In the genomic region with DNA sequence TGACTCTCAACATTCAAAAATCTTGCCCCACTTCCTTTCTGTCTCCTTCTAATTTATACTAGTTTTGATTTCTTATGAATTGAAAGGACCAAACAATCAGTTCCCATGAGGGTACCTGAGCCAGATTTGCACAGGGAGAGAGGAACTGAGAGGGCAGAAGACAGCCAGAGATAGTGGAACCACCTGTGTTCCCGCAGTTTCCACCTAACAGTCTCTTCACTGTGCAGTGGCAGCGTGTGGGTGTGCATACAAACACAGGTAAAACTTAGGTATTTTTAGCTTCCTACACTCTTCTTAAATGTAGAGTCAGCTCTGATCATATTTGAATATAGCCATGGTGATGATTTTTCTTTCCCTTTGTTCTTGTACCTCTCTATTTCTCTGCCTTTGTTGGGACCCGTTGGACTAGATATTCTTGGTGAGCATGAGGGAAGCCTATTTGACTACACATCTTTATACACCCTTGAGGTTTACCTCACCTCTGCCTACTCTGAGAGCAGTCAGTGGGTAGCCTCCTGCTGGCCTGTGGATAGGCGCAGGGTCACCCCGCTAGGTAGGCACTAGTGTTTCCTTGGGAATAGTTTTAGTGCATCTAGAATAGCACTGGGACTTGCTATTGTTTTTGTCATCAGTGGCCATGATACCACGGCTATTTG, we compare ENCODE assay signal across 20 cellular contexts. TPM values are rescaled to one million over a fixed set of nuclear protein-coding genes. Genes with fewer than 3 reads are reported as not detected.
DNase-seq lines count a peak whose midpoint lies in the region; ATAC-seq and TF ChIP-seq lines count a peak whose summit lies in the region.
"Had no signal": no experiment of that assay in that cellular context is flagged by ENCODE, and none has a peak within 500 bp of the region (broad histone marks: within the 10 kb centered on the region; RNA-seq: fewer than 3 reads in every experiment).

No MANE protein-coding gene starts in this region.

- H3K9me3 Mint-ChIP-seq in progenitor cell of endocrine pancreas (ENCODE audit: low read depth) = no peaks in the 10 kb centered on the region
- H3K9me3 Mint-ChIP-seq in activated CD4-positive, alpha-beta T cell treated with anti-CD3 and anti-CD28 coated beads, Interleukin-2, amount 10 ng/mL, durations not matched to agents 24 days and 14 days = no peaks in the 10 kb centered on the region
- H3K9me3 Mint-ChIP-seq: endodermal cell, natural killer cell had no signal

- H3K27ac Mint-ChIP-seq in progenitor cell of endocrine pancreas = no peak overlapping the region
- no peak overlapping the region for H3K27ac Mint-ChIP-seq in activated CD4-positive, alpha-beta T cell treated with anti-CD3 and anti-CD28 coated beads, Interleukin-2, amount 10 ng/mL, durations not matched to agents 24 days and 14 days
- H3K27ac Mint-ChIP-seq: activated CD8-positive, alpha-beta memory T cell treated with anti-CD3 and anti-CD28 coated beads, Interleukin-2, amount 10 ng/mL, durations not matched to agents 7 days and 5 days; endodermal cell; natural killer cell had no signal

- H3K4me3 ChIP-seq in mucosa of descending colon (no peak overlapping the region), aorta (ENCODE audit: low read length in 2 of 2) (no peak overlapping the region)
- H3K4me3 ChIP-seq: BLaER1 treated with 17β-estradiol and CSF1 and Interleukin-3, amounts not matched to agents 10 nM and 100 nM; cardiac muscle cell; lower lobe of right lung had no signal

- H3K4me1 ChIP-seq in mucosa of descending colon (ENCODE audit: low read depth) (peaks cover 16% of the 10 kb centered on the region), aorta (ENCODE audit: control insufficient read depth in 1 of 2, insufficient read depth in 2 of 2, low read length in 2 of 2) (no peaks in the 10 kb centered on the region)
- H3K4me1 ChIP-seq: foreskin keratinocyte had no signal

- DNase-seq in mucosa of descending colon (no peak), aorta (no peak), progenitor cell of endocrine pancreas (ENCODE audit: low spot score, unreplicated experiment) (no peak)
- no peak for DNase-seq in activated CD4-positive, alpha-beta T cell treated with anti-CD3 and anti-CD28 coated beads, Interleukin-2, amount 10 ng/mL, durations not matched to agents 24 days and 14 days
- DNase-seq: activated CD8-positive, alpha-beta memory T cell treated with anti-CD3 and anti-CD28 coated beads, Interleukin-2, amount 10 ng/mL, durations not matched to agents 7 days and 5 days; activated naive CD4-positive, alpha-beta T cell treated with anti-CD3 and anti-CD28 coated beads, Interleukin-2, amount 50 U/mL, for 16 hours; DND-41; endodermal cell; lower lobe of right lung; natural killer cell; NCI-H1436 treated with DMSO at 0.1 percent for 48 hours; NCI-H510A; WERI-Rb-1 had no signal

- intact Hi-C loops in mucosa of descending colon (cut with DNase I, micrococcal nuclease) (no loop called here), aorta (cut with DNase I) (no loop called here)
- intact Hi-C loops in activated CD4-positive, alpha-beta T cell treated with anti-CD3 and anti-CD28 coated beads, Interleukin-2, amount 10 ng/mL, durations not matched to agents 24 days and 14 days (cut with micrococcal nuclease) = no loop called here

- H3K36me3 ChIP-seq in mucosa of descending colon (ENCODE audit: low read depth) = no peaks in the 10 kb centered on the region
- no peaks in the 10 kb centered on the region for H3K36me3 ChIP-seq in aorta (ENCODE audit: control insufficient read depth in 1 of 2, insufficient read depth in 2 of 2, low read length in 1 of 2)
- H3K36me3 ChIP-seq: BLaER1 treated with 17β-estradiol and CSF1 and Interleukin-3, amounts not matched to agents 10 nM and 100 nM; cardiac muscle cell; lower lobe of right lung; WERI-Rb-1 had no signal

- no peaks in the 10 kb centered on the region for H3K36me3 Mint-ChIP-seq in progenitor cell of endocrine pancreas (ENCODE audit: insufficient read depth)
- H3K36me3 Mint-ChIP-seq in activated CD4-positive, alpha-beta T cell treated with anti-CD3 and anti-CD28 coated beads, Interleukin-2, amount 10 ng/mL, durations not matched to agents 24 days and 14 days (ENCODE audit: low read depth) = no peaks in the 10 kb centered on the region
- H3K36me3 Mint-ChIP-seq: activated CD8-positive, alpha-beta memory T cell treated with anti-CD3 and anti-CD28 coated beads, Interleukin-2, amount 10 ng/mL, durations not matched to agents 7 days and 5 days; natural killer cell had no signal

- H3K27ac ChIP-seq in aorta (ENCODE audit: low read depth in 1 of 2, low read length in 2 of 2) = no peak overlapping the region
- H3K27ac ChIP-seq: BLaER1 treated with 17β-estradiol and CSF1 and Interleukin-3, amounts not matched to agents 10 nM and 100 nM; cardiac muscle cell; foreskin keratinocyte; lower lobe of right lung; WERI-Rb-1 had no signal

- 90 to 95% methylated on average over 6 of the region's 6 CpGs for WGBS in aorta, 2 donors

- H3K9me3 ChIP-seq in mucosa of descending colon (no peaks in the 10 kb centered on the region), aorta (ENCODE audit: control insufficient read depth, low read length) (no peaks in the 10 kb centered on the region)
- H3K9me3 ChIP-seq: BLaER1 treated with 17β-estradiol and CSF1 and Interleukin-3, amounts not matched to agents 10 nM and 100 nM; lower lobe of right lung had no signal

- TF ChIP-seq CTCF in mucosa of descending colon (IDR thresholded peaks at IDR 0.05) (no peak), progenitor cell of endocrine pancreas (IDR thresholded peaks at IDR 0.05; ENCODE audit: unreplicated experiment) (no peak)

- no peak overlapping the region for H3K4me3 Mint-ChIP-seq in progenitor cell of endocrine pancreas (ENCODE audit: low read depth)
- no peak overlapping the region for H3K4me3 Mint-ChIP-seq in activated CD4-positive, alpha-beta T cell treated with anti-CD3 and anti-CD28 coated beads, Interleukin-2, amount 10 ng/mL, durations not matched to agents 24 days and 14 days
- H3K4me3 Mint-ChIP-seq: activated CD8-positive, alpha-beta memory T cell treated with anti-CD3 and anti-CD28 coated beads, Interleukin-2, amount 10 ng/mL, durations not matched to agents 7 days and 5 days; endodermal cell; natural killer cell had no signal

- ATAC-seq in GM18868 (IDR thresholded peaks at IDR 0.05; ENCODE audit: unreplicated experiment) = peak; percentile 58
- peak; percentile 82 for ATAC-seq in GM21529 (IDR thresholded peaks at IDR 0.05; ENCODE audit: unreplicated experiment)
- ATAC-seq in HG03103 (IDR thresholded peaks at IDR 0.05; ENCODE audit: low read depth, unreplicated experiment) = peak; percentile 55
- peak; percentile 11 for ATAC-seq in mucosa of descending colon
- no peak for ATAC-seq in aorta (ENCODE audit: low FRiP score)
- ATAC-seq: activated CD8-positive, alpha-beta memory T cell treated with anti-CD3 and anti-CD28 coated beads, Interleukin-2, amount 10 ng/mL, durations not matched to agents 7 days and 5 days; natural killer cell; Panc1 had no signal

- no peaks in the 10 kb centered on the region for H3K4me1 Mint-ChIP-seq in progenitor cell of endocrine pancreas (ENCODE audit: low read depth)
- H3K4me1 Mint-ChIP-seq in activated CD4-positive, alpha-beta T cell treated with anti-CD3 and anti-CD28 coated beads, Interleukin-2, amount 10 ng/mL, durations not matched to agents 24 days and 14 days = peaks cover 6% of the 10 kb centered on the region
- H3K4me1 Mint-ChIP-seq: natural killer cell had no signal

- no peaks in the 10 kb centered on the region for H3K27me3 ChIP-seq in aorta (ENCODE audit: control insufficient read depth in 1 of 2, insufficient read depth in 2 of 2, low read length in 1 of 2)
- H3K27me3 ChIP-seq: BLaER1 treated with 17β-estradiol and CSF1 and Interleukin-3, amounts not matched to agents 10 nM and 100 nM; cardiac muscle cell had no signal

- no peaks in the 10 kb centered on the region for H3K27me3 Mint-ChIP-seq in progenitor cell of endocrine pancreas
- H3K27me3 Mint-ChIP-seq in activated CD4-positive, alpha-beta T cell treated with anti-CD3 and anti-CD28 coated beads, Interleukin-2, amount 10 ng/mL, durations not matched to agents 24 days and 14 days = peaks cover 17% of the 10 kb centered on the region

RNA-seq across cellular contexts. Expression of a gene that starts 58.8 kb away (rescaled TPM):
- 10 to 100 TPM; 36.4 to 61.0 (median 45.9) TPM for total RNA-seq in mucosa of descending colon
- total RNA-seq in aorta = 10 to 100 TPM; 25.3 to 28.7 TPM
- 10 to 100 TPM; 19.8 to 38.4 TPM for polyA plus RNA-seq in aorta
- total RNA-seq in progenitor cell of endocrine pancreas = 29.6 and 31.0 TPM in 2 replicates
- total RNA-seq in activated CD4-positive, alpha-beta T cell treated with anti-CD3 and anti-CD28 coated beads, Interleukin-2, amount 10 ng/mL, durations not matched to agents 24 days and 14 days = 11.3 and 14.5 TPM in 2 replicates
